15 cellular contexts compared by ENCODE assay signal in the genomic region with DNA sequence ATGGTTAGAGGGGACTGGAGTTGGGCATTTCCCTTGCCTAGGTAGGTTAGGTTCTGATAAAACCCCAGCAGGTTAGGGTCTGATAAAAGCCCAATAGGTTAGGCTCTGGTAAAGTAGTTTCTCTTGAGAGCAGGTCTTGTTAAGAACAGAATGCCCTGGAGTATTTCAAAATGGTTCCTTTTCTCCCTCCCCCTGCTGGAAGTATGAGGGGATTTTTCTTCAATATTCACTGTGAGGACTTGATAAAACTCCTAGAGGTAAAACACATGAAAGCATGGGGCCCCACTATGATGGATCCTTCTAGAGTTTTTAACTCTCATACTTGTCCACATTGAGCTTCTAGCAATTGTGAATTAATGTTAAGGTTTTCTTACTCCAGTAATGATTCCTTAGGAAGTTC. TPM values are rescaled to one million over a fixed set of nuclear protein-coding genes. Genes with fewer than 3 reads are reported as not detected.
DNase-seq lines count a peak whose midpoint lies in the region; ATAC-seq, FAIRE-seq and TF ChIP-seq lines count a peak whose summit lies in the region.
"Had no signal": no experiment of that assay in that cellular context is flagged by ENCODE, and none has a peak within 500 bp of the region (broad histone marks: within the 10 kb centered on the region; RNA-seq: fewer than 3 reads in every experiment).

No MANE protein-coding gene starts in this region.

- H3K36me3 ChIP-seq in endodermal cell (ENCODE audit: control insufficient read depth, insufficient read depth, low read length) (no peaks in the 10 kb centered on the region), parathyroid adenoma (ENCODE audit: control insufficient read depth, insufficient read depth, low read length) (no peaks in the 10 kb centered on the region), smooth muscle cell (ENCODE audit: low read depth) (no peaks in the 10 kb centered on the region)

- no peak overlapping the region for H3K4me3 Mint-ChIP-seq in endodermal cell
- H3K4me3 Mint-ChIP-seq in stimulated activated naive CD8-positive, alpha-beta T cell treated with anti-CD3 and anti-CD28 coated beads, Interleukin-15, amount 100 ng/mL, for 72 hours = no peak overlapping the region
- H3K4me3 Mint-ChIP-seq: activated naive CD4-positive, alpha-beta T cell treated with anti-CD3 and anti-CD28 coated beads, Interleukin-2, amount 50 U/mL, for 24 hours; dendritic cell treated with granulocyte-macrophage colony-stimulating factor and Interleukin-4, amounts not matched to agents 40 ng/mL and 50 ng/mL, for 4 days; naive thymus-derived CD4-positive, alpha-beta T cell had no signal

- no peak for ATAC-seq in stimulated activated naive CD8-positive, alpha-beta T cell treated with anti-CD3 and anti-CD28 coated beads, Interleukin-15, amount 100 ng/mL, for 72 hours
- ATAC-seq: left cardiac atrium; naive thymus-derived CD4-positive, alpha-beta T cell had no signal

- H3K27me3 Mint-ChIP-seq in endodermal cell (ENCODE audit: insufficient read depth) = no peaks in the 10 kb centered on the region
- no peaks in the 10 kb centered on the region for H3K27me3 Mint-ChIP-seq in stimulated activated naive CD8-positive, alpha-beta T cell treated with anti-CD3 and anti-CD28 coated beads, Interleukin-15, amount 100 ng/mL, for 72 hours
- H3K27me3 Mint-ChIP-seq: activated naive CD4-positive, alpha-beta T cell treated with anti-CD3 and anti-CD28 coated beads, Interleukin-2, amount 50 U/mL, for 24 hours; dendritic cell treated with granulocyte-macrophage colony-stimulating factor and Interleukin-4, amounts not matched to agents 40 ng/mL and 50 ng/mL, for 4 days; naive thymus-derived CD4-positive, alpha-beta T cell had no signal

- H3K27ac ChIP-seq in endodermal cell (ENCODE audit: low read depth, low read length) (no peak overlapping the region), parathyroid adenoma (no peak overlapping the region), smooth muscle cell (ENCODE audit: low read depth) (no peak overlapping the region)
- H3K27ac ChIP-seq: SJCRH30 had no signal

- H3K27me3 ChIP-seq in endodermal cell (ENCODE audit: control insufficient read depth, insufficient read depth, low read length, poor library complexity, severe bottlenecking) (no peaks in the 10 kb centered on the region), parathyroid adenoma (ENCODE audit: control insufficient read depth, insufficient read depth, low read length) (no peaks in the 10 kb centered on the region), smooth muscle cell (ENCODE audit: low read depth) (no peaks in the 10 kb centered on the region)
- H3K27me3 ChIP-seq: SJCRH30 had no signal

- H3K79me2 ChIP-seq in parathyroid adenoma = no peaks in the 10 kb centered on the region
- H3K79me2 ChIP-seq in smooth muscle cell (ENCODE audit: low read depth) = no peaks in the 10 kb centered on the region

- no peak overlapping the region for H3K9ac ChIP-seq in endodermal cell (ENCODE audit: extremely low read depth, low read length, poor library complexity, severe bottlenecking)
- no peak overlapping the region for H3K9ac ChIP-seq in parathyroid adenoma
- no peak overlapping the region for H3K9ac ChIP-seq in smooth muscle cell (ENCODE audit: low read depth)

- H2AFZ ChIP-seq in parathyroid adenoma = peak overlapping the region; percentile 24
- H2AFZ ChIP-seq in smooth muscle cell (ENCODE audit: low read depth) = no peak overlapping the region

- peaks cover 2% of the 10 kb centered on the region for H3K4me1 Mint-ChIP-seq in endodermal cell
- H3K4me1 Mint-ChIP-seq in stimulated activated naive CD8-positive, alpha-beta T cell treated with anti-CD3 and anti-CD28 coated beads, Interleukin-15, amount 100 ng/mL, for 72 hours = peaks cover 4% of the 10 kb centered on the region

- no peak overlapping the region for H3K4me3 ChIP-seq in endodermal cell (ENCODE audit: low read length)
- no peak overlapping the region for H3K4me3 ChIP-seq in parathyroid adenoma (ENCODE audit: low read depth, low read length)
- H3K4me3 ChIP-seq in smooth muscle cell = no peak overlapping the region
- H3K4me3 ChIP-seq: SJCRH30 had no signal

- no peaks in the 10 kb centered on the region for H3F3A ChIP-seq in smooth muscle cell (ENCODE audit: low read depth)

- H3K27ac Mint-ChIP-seq in endodermal cell = no peak overlapping the region
- H3K27ac Mint-ChIP-seq in stimulated activated naive CD8-positive, alpha-beta T cell treated with anti-CD3 and anti-CD28 coated beads, Interleukin-15, amount 100 ng/mL, for 72 hours = no peak overlapping the region
- H3K27ac Mint-ChIP-seq: activated naive CD4-positive, alpha-beta T cell treated with anti-CD3 and anti-CD28 coated beads, Interleukin-2, amount 50 U/mL, for 24 hours; dendritic cell treated with granulocyte-macrophage colony-stimulating factor and Interleukin-4, amounts not matched to agents 40 ng/mL and 50 ng/mL, for 4 days; naive thymus-derived CD4-positive, alpha-beta T cell had no signal

- peak; percentile 18 for FAIRE-seq in GM19239 (lab: Jason Lieb, UNC)

- H3K36me3 Mint-ChIP-seq in endodermal cell (ENCODE audit: low read depth) = peaks cover 1% of the 10 kb centered on the region

- H3K4me2 ChIP-seq in parathyroid adenoma (ENCODE audit: low read length) (no peak overlapping the region), smooth muscle cell (no peak overlapping the region)

- TF ChIP-seq CTCF in endodermal cell (conservative IDR thresholded peaks at IDR 0.05) (peak; percentile 68), parathyroid adenoma (IDR thresholded peaks at IDR 0.05) (no peak), smooth muscle cell (IDR thresholded peaks at IDR 0.05; ENCODE audit: borderline replicate concordance, insufficient read depth, poor library complexity, severe bottlenecking) (no peak)

- H3K4me1 ChIP-seq in endodermal cell (ENCODE audit: control insufficient read depth, insufficient read depth, low read length) (no peaks in the 10 kb centered on the region), parathyroid adenoma (peaks cover 6% of the 10 kb centered on the region), smooth muscle cell (ENCODE audit: low read depth) (no peaks in the 10 kb centered on the region)
- H3K4me1 ChIP-seq: SJCRH30 had no signal

- H3K9me3 ChIP-seq in endodermal cell (ENCODE audit: control insufficient read depth, low read length) (peaks cover 3% of the 10 kb centered on the region), parathyroid adenoma (ENCODE audit: control insufficient read depth, low read length) (no peaks in the 10 kb centered on the region), smooth muscle cell (replicated peaks; ENCODE audit: low read depth) (no peaks in the 10 kb centered on the region)
- H3K9me3 ChIP-seq: SJCRH30 had no signal

- no peaks in the 10 kb centered on the region for H3K9me3 Mint-ChIP-seq in endodermal cell
- H3K9me3 Mint-ChIP-seq in stimulated activated naive CD8-positive, alpha-beta T cell treated with anti-CD3 and anti-CD28 coated beads, Interleukin-15, amount 100 ng/mL, for 72 hours = no peaks in the 10 kb centered on the region
- H3K9me3 Mint-ChIP-seq: activated naive CD4-positive, alpha-beta T cell treated with anti-CD3 and anti-CD28 coated beads, Interleukin-2, amount 50 U/mL, for 24 hours; dendritic cell treated with granulocyte-macrophage colony-stimulating factor and Interleukin-4, amounts not matched to agents 40 ng/mL and 50 ng/mL, for 4 days; naive thymus-derived CD4-positive, alpha-beta T cell had no signal

- H4K20me1 ChIP-seq in smooth muscle cell (ENCODE audit: low read depth) = no peaks in the 10 kb centered on the region

- no peak for DNase-seq in GM19239 (ENCODE audit: insufficient read length, low spot score)
- DNase-seq in NAMALWA (ENCODE audit: low spot score) = peak; percentile 26
- DNase-seq in endodermal cell = no peak
- no peak for DNase-seq in stimulated activated naive CD8-positive, alpha-beta T cell treated with anti-CD3 and anti-CD28 coated beads, Interleukin-15, amount 100 ng/mL, for 72 hours
- DNase-seq in smooth muscle cell (lab: John Stamatoyannopoulos, UW; ENCODE audit: unreplicated experiment) = no peak
- no peak for DNase-seq in inferior parietal cortex (ENCODE audit: extremely low spot score)
- DNase-seq: GOT3; left cardiac atrium; naive thymus-derived CD4-positive, alpha-beta T cell; NCI-H1694; NCI-H748 treated with DMSO at 0.1 percent for 48 hours; SJCRH30 had no signal

RNA-seq across cellular contexts. Expression of gene ANKAR, which starts 27.6 kb away (rescaled TPM):
- total RNA-seq in endodermal cell = 1 to 10 TPM; 4.3 to 7.4 TPM
- polyA plus RNA-seq in endodermal cell (2013, experiment 1 of 2) = 2.0 TPM
- polyA plus RNA-seq in endodermal cell (2013, experiment 2 of 2) = 2.6 TPM
- 1.7 and 17.1 TPM in 2 replicates for total RNA-seq in smooth muscle cell
- polyA plus RNA-seq in smooth muscle cell = 0.89 and 4.2 TPM in 2 replicates

RNA-seq across cellular contexts. Expression of gene ASNSD1, which starts 40.8 kb away (rescaled TPM):
- total RNA-seq in endodermal cell = 10 to 100 TPM; 43.3 to 56.2 TPM
- polyA plus RNA-seq in endodermal cell (2013, experiment 1 of 2) = 44.2 TPM
- 41.2 TPM for polyA plus RNA-seq in endodermal cell (2013, experiment 2 of 2)
- total RNA-seq in smooth muscle cell = 52.4 and 59.5 TPM in 2 replicates
- polyA plus RNA-seq in smooth muscle cell = 26.3 and 28.3 TPM in 2 replicates
